1 cellular context compared by ENCODE assay signal in genomic region chr16:11224894-11225676, GRCh38.
TF ChIP-seq lines count a peak whose summit lies in the region.

No MANE protein-coding gene starts in this region.

TF ChIP-seq in GM23338, 12 proteins besides CTCF, POLR2A, EP300 and RAD21 (continued from another document):
- TF ChIP-seq ZNF462 (CRISPR knock-in tag; IDR thresholded peaks at IDR 0.05) (no peak), CREB1 (CRISPR knock-in tag; IDR thresholded peaks at IDR 0.05; ENCODE audit: low read depth) (no peak), POLR2AphosphoS5 (IDR thresholded peaks at IDR 0.05; ENCODE audit: low read depth) (no peak), ZNF114 (CRISPR knock-in tag; IDR thresholded peaks at IDR 0.05) (no peak), STAT1 (IDR thresholded peaks at IDR 0.05; ENCODE audit: unreplicated experiment) (no peak)
- TF ChIP-seq, protein P1, sequence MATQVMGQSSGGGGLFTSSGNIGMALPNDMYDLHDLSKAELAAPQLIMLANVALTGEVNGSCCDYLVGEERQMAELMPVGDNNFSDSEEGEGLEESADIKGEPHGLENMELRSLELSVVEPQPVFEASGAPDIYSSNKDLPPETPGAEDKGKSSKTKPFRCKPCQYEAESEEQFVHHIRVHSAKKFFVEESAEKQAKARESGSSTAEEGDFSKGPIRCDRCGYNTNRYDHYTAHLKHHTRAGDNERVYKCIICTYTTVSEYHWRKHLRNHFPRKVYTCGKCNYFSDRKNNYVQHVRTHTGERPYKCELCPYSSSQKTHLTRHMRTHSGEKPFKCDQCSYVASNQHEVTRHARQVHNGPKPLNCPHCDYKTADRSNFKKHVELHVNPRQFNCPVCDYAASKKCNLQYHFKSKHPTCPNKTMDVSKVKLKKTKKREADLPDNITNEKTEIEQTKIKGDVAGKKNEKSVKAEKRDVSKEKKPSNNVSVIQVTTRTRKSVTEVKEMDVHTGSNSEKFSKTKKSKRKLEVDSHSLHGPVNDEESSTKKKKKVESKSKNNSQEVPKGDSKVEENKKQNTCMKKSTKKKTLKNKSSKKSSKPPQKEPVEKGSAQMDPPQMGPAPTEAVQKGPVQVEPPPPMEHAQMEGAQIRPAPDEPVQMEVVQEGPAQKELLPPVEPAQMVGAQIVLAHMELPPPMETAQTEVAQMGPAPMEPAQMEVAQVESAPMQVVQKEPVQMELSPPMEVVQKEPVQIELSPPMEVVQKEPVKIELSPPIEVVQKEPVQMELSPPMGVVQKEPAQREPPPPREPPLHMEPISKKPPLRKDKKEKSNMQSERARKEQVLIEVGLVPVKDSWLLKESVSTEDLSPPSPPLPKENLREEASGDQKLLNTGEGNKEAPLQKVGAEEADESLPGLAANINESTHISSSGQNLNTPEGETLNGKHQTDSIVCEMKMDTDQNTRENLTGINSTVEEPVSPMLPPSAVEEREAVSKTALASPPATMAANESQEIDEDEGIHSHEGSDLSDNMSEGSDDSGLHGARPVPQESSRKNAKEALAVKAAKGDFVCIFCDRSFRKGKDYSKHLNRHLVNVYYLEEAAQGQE (IDR thresholded peaks at IDR 0.05; ENCODE audit: unreplicated experiment), result no peak
